ENCODE assay signal across 8 cellular contexts in genomic region chr20:3406481-3407425, GRCh38. TPM values are rescaled to one million over a fixed set of nuclear protein-coding genes. Genes with fewer than 3 reads are reported as not detected.
A peak's percentile ranks its signal among the peaks of the same experiment; 100 is the strongest.
DNase-seq lines count a peak whose midpoint lies in the region; ATAC-seq and TF ChIP-seq lines count a peak whose summit lies in the region.

No MANE protein-coding gene starts in this region.

- H3K27me3 ChIP-seq in neutrophil, result peaks cover 21% of the 10 kb centered on the region

- intact Hi-C loops in Right ventricle myocardium superior (cut with DNase I), result loop anchor here (10.0 kb wide), 2 partner anchors 52 to 68 kb away; partner anchors contain the start of gene ATRN

- peak overlapping the region; percentile 55 to 71 for H3K4me3 ChIP-seq in neutrophil (ENCODE audit: low read depth in 1 of 2, low read length in 1 of 2)

- WGBS in adipose tissue, 3 donors, result 4 to 6% (median 5%) methylated on average over 43 to 47 of the region's 47 CpGs

- TF ChIP-seq CTCF in neutrophil (IDR thresholded peaks at IDR 0.05), result no peak

- H3K9me3 ChIP-seq in neutrophil, result no peaks in the 10 kb centered on the region

- ATAC-seq in Right ventricle myocardium superior (ENCODE audit: poor library complexity) (peak; percentile 18), HG03280 (IDR thresholded peaks at IDR 0.05; ENCODE audit: unreplicated experiment) (no peak)

- H3K27ac ChIP-seq in adipose tissue (ENCODE audit: low read depth, low read length) (peak overlapping the region; percentile 9), neutrophil (no peak overlapping the region)

- peaks cover 17 to 19% of the 10 kb centered on the region in 2 experiments for H3K4me1 ChIP-seq in neutrophil (ENCODE audit: control insufficient read depth in 1 of 2, insufficient read depth in 1 of 2, low read depth in 1 of 2, low read length in 1 of 2)

- no peaks in the 10 kb centered on the region for H3K36me3 ChIP-seq in neutrophil

- peak; percentile 2 to 36 for DNase-seq in stimulated activated CD4-positive, alpha-beta T cell treated with anti-CD3 and anti-CD28 coated beads, Interleukin-2, amount 100 ng/mL, for 24 hours
- no peak for DNase-seq in stimulated activated CD4-positive, alpha-beta T cell treated with anti-CD3 and anti-CD28 coated beads, Interleukin-4, amount 100 ng/mL, for 24 hours
- DNase-seq in NCI-H345 (lab: John Stamatoyannopoulos, UW), result peak; percentile 66
- DNase-seq in Right ventricle myocardium superior, result peak; percentile 72
- no peak for DNase-seq in HT-29 (ENCODE audit: low spot score)

RNA-seq across cellular contexts. Expression of gene DNAAF9, which starts 0.7 kb away (rescaled TPM):
- polyA plus RNA-seq in adipose tissue, result 10 to 100 TPM in 1 of 3 donors, 1 to 10 TPM in 2; 2.9 to 10.1 (median 9.0) TPM
- 20.4 TPM for total RNA-seq in Right ventricle myocardium superior
- total RNA-seq in HT-29 (2014; rRNA removed; shearing (Covaris generic)), result not detected in 2 replicates

Comparison
In these comparisons a context has a peak if more than half of its experiments do, and no peak if none do; other contexts are left out.
1. DNase-seq: peak in stimulated activated CD4-positive, alpha-beta T cell treated with anti-CD3 and anti-CD28 coated beads, Interleukin-2, amount 100 ng/mL, for 24 hours (2 of 2), NCI-H345 (single experiment) and Right ventricle myocardium superior (single experiment); none in stimulated activated CD4-positive, alpha-beta T cell treated with anti-CD3 and anti-CD28 coated beads, Interleukin-4, amount 100 ng/mL, for 24 hours (single experiment) and HT-29 (single experiment).
2. RNA of gene DNAAF9, which starts 0.7 kb away (total RNA-seq): 20.4 TPM in Right ventricle myocardium superior (single experiment); not detected in HT-29; every median in the first group is over 10 times any median in the second.